ENCODE assay signal across 1 cellular context in the genomic region with DNA sequence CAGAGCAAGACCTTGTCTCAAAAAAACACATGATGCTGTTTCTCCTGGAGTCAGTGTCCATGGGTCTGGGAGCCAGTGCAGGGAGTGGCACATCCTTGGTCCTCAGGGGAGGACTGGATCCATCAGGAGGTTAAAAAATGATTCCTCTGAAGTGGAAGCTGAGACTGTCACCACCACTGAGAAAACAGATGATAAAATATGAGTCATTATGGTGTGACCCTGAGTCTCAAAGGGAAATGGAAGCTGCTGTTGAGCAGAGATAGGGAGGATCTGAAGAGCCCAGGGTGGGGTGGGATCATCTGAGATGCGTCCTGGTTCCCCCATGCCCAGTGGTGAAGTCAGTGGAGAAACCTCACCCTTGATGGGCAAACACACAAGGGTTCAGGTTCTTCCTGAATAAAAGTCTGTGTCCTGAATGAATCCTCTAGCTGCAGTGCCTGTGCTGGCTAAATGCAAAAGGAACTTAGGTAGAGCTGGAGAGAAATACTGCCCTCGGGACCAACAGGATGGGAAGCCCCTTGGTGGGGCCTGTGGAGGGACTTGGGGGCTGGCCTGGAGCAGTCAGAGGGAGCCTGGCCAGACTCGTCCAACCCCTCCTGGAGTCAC.
TF ChIP-seq lines count a peak whose summit lies in the region.

No MANE protein-coding gene starts in this region.

TF ChIP-seq in K562, 482 proteins besides CTCF, POLR2A, EP300 and RAD21 (continued from another document and continues in another):
- TF ChIP-seq, protein P1, sequence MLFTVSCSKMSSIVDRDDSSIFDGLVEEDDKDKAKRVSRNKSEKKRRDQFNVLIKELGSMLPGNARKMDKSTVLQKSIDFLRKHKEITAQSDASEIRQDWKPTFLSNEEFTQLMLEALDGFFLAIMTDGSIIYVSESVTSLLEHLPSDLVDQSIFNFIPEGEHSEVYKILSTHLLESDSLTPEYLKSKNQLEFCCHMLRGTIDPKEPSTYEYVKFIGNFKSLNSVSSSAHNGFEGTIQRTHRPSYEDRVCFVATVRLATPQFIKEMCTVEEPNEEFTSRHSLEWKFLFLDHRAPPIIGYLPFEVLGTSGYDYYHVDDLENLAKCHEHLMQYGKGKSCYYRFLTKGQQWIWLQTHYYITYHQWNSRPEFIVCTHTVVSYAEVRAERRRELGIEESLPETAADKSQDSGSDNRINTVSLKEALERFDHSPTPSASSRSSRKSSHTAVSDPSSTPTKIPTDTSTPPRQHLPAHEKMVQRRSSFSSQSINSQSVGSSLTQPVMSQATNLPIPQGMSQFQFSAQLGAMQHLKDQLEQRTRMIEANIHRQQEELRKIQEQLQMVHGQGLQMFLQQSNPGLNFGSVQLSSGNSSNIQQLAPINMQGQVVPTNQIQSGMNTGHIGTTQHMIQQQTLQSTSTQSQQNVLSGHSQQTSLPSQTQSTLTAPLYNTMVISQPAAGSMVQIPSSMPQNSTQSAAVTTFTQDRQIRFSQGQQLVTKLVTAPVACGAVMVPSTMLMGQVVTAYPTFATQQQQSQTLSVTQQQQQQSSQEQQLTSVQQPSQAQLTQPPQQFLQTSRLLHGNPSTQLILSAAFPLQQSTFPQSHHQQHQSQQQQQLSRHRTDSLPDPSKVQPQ (CRISPR knock-in tag; IDR thresholded peaks at IDR 0.05; ENCODE audit: borderline replicate concordance), result no peak
- no peak for TF ChIP-seq ZNF316 (IDR thresholded peaks at IDR 0.05)
- no peak for TF ChIP-seq MIER1 (IDR thresholded peaks at IDR 0.05; ENCODE audit: low read depth)
- TF ChIP-seq ZNF695 (CRISPR knock-in tag; IDR thresholded peaks at IDR 0.05), result no peak
- TF ChIP-seq ZNF41 (CRISPR knock-in tag; conservative IDR thresholded peaks at IDR 0.05), result no peak
- peak; percentile 65; the same call in 1 of the 2 replicates for TF ChIP-seq SREBF1 (IDR thresholded peaks at IDR 0.05; ENCODE audit: borderline replicate concordance, low read depth, low read length)
- peak; percentile 48 for TF ChIP-seq SMAD1 (IDR thresholded peaks at IDR 0.05; ENCODE audit: low read depth, low read length, partially characterized antibody)
- no peak for TF ChIP-seq CBX5 (IDR thresholded peaks at IDR 0.05; ENCODE audit: borderline replicate concordance, low read depth)
- TF ChIP-seq ZNF23 (CRISPR knock-in tag; IDR thresholded peaks at IDR 0.05), result no peak
- no peak for TF ChIP-seq ZNF408 (CRISPR knock-in tag; IDR thresholded peaks at IDR 0.05; ENCODE audit: low read depth)
- no peak for TF ChIP-seq ZNF174 (CRISPR knock-in tag; IDR thresholded peaks at IDR 0.05)
- TF ChIP-seq TCF7L2 (IDR thresholded peaks at IDR 0.05; ENCODE audit: low read depth, low read length), result 0 out of 2 replicates have a peak, but pooled peaks have one; percentile 13
- peak; percentile 84 for TF ChIP-seq ZNF766 (CRISPR knock-in tag; conservative IDR thresholded peaks at IDR 0.05)
- TF ChIP-seq, protein P2, sequence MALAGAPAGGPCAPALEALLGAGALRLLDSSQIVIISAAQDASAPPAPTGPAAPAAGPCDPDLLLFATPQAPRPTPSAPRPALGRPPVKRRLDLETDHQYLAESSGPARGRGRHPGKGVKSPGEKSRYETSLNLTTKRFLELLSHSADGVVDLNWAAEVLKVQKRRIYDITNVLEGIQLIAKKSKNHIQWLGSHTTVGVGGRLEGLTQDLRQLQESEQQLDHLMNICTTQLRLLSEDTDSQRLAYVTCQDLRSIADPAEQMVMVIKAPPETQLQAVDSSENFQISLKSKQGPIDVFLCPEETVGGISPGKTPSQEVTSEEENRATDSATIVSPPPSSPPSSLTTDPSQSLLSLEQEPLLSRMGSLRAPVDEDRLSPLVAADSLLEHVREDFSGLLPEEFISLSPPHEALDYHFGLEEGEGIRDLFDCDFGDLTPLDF (CRISPR knock-in tag; IDR thresholded peaks at IDR 0.05), result no peak
- TF ChIP-seq, protein P3, sequence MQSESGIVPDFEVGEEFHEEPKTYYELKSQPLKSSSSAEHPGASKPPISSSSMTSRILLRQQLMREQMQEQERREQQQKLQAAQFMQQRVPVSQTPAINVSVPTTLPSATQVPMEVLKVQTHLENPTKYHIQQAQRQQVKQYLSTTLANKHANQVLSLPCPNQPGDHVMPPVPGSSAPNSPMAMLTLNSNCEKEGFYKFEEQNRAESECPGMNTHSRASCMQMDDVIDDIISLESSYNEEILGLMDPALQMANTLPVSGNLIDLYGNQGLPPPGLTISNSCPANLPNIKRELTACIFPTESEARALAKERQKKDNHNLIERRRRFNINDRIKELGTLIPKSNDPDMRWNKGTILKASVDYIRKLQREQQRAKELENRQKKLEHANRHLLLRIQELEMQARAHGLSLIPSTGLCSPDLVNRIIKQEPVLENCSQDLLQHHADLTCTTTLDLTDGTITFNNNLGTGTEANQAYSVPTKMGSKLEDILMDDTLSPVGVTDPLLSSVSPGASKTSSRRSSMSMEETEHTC (IDR thresholded peaks at IDR 0.05), result peak; percentile 97
- TF ChIP-seq BCL6 (CRISPR knock-in tag; IDR thresholded peaks at IDR 0.05), result no peak
- TF ChIP-seq, protein P4, sequence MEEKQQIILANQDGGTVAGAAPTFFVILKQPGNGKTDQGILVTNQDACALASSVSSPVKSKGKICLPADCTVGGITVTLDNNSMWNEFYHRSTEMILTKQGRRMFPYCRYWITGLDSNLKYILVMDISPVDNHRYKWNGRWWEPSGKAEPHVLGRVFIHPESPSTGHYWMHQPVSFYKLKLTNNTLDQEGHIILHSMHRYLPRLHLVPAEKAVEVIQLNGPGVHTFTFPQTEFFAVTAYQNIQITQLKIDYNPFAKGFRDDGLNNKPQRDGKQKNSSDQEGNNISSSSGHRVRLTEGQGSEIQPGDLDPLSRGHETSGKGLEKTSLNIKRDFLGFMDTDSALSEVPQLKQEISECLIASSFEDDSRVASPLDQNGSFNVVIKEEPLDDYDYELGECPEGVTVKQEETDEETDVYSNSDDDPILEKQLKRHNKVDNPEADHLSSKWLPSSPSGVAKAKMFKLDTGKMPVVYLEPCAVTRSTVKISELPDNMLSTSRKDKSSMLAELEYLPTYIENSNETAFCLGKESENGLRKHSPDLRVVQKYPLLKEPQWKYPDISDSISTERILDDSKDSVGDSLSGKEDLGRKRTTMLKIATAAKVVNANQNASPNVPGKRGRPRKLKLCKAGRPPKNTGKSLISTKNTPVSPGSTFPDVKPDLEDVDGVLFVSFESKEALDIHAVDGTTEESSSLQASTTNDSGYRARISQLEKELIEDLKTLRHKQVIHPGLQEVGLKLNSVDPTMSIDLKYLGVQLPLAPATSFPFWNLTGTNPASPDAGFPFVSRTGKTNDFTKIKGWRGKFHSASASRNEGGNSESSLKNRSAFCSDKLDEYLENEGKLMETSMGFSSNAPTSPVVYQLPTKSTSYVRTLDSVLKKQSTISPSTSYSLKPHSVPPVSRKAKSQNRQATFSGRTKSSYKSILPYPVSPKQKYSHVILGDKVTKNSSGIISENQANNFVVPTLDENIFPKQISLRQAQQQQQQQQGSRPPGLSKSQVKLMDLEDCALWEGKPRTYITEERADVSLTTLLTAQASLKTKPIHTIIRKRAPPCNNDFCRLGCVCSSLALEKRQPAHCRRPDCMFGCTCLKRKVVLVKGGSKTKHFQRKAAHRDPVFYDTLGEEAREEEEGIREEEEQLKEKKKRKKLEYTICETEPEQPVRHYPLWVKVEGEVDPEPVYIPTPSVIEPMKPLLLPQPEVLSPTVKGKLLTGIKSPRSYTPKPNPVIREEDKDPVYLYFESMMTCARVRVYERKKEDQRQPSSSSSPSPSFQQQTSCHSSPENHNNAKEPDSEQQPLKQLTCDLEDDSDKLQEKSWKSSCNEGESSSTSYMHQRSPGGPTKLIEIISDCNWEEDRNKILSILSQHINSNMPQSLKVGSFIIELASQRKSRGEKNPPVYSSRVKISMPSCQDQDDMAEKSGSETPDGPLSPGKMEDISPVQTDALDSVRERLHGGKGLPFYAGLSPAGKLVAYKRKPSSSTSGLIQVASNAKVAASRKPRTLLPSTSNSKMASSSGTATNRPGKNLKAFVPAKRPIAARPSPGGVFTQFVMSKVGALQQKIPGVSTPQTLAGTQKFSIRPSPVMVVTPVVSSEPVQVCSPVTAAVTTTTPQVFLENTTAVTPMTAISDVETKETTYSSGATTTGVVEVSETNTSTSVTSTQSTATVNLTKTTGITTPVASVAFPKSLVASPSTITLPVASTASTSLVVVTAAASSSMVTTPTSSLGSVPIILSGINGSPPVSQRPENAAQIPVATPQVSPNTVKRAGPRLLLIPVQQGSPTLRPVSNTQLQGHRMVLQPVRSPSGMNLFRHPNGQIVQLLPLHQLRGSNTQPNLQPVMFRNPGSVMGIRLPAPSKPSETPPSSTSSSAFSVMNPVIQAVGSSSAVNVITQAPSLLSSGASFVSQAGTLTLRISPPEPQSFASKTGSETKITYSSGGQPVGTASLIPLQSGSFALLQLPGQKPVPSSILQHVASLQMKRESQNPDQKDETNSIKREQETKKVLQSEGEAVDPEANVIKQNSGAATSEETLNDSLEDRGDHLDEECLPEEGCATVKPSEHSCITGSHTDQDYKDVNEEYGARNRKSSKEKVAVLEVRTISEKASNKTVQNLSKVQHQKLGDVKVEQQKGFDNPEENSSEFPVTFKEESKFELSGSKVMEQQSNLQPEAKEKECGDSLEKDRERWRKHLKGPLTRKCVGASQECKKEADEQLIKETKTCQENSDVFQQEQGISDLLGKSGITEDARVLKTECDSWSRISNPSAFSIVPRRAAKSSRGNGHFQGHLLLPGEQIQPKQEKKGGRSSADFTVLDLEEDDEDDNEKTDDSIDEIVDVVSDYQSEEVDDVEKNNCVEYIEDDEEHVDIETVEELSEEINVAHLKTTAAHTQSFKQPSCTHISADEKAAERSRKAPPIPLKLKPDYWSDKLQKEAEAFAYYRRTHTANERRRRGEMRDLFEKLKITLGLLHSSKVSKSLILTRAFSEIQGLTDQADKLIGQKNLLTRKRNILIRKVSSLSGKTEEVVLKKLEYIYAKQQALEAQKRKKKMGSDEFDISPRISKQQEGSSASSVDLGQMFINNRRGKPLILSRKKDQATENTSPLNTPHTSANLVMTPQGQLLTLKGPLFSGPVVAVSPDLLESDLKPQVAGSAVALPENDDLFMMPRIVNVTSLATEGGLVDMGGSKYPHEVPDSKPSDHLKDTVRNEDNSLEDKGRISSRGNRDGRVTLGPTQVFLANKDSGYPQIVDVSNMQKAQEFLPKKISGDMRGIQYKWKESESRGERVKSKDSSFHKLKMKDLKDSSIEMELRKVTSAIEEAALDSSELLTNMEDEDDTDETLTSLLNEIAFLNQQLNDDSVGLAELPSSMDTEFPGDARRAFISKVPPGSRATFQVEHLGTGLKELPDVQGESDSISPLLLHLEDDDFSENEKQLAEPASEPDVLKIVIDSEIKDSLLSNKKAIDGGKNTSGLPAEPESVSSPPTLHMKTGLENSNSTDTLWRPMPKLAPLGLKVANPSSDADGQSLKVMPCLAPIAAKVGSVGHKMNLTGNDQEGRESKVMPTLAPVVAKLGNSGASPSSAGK (IDR thresholded peaks at IDR 0.05), result no peak
- no peak for TF ChIP-seq BMI1 (IDR thresholded peaks at IDR 0.05; ENCODE audit: low read length)
- TF ChIP-seq TSC22D4 (tag; IDR thresholded peaks at IDR 0.05), result no peak
- 0 out of 2 replicates have a peak, but pooled peaks have one; percentile 52 for TF ChIP-seq NFRKB (IDR thresholded peaks at IDR 0.05; ENCODE audit: low read depth)
- no peak for TF ChIP-seq PTBP1 (IDR thresholded peaks at IDR 0.05; ENCODE audit: low read depth, low read length)
- TF ChIP-seq CHD2 (IDR thresholded peaks at IDR 0.05; ENCODE audit: low read depth, low read length), result no peak
- no peak; the same call in 1 of the 2 replicates for TF ChIP-seq GATAD2A (IDR thresholded peaks at IDR 0.05)
- no peak for TF ChIP-seq FOXJ2 (tag; IDR thresholded peaks at IDR 0.05)
- peak; percentile 98 for TF ChIP-seq TCF3 (CRISPR knock-in tag; IDR thresholded peaks at IDR 0.05)
- TF ChIP-seq, protein P5, sequence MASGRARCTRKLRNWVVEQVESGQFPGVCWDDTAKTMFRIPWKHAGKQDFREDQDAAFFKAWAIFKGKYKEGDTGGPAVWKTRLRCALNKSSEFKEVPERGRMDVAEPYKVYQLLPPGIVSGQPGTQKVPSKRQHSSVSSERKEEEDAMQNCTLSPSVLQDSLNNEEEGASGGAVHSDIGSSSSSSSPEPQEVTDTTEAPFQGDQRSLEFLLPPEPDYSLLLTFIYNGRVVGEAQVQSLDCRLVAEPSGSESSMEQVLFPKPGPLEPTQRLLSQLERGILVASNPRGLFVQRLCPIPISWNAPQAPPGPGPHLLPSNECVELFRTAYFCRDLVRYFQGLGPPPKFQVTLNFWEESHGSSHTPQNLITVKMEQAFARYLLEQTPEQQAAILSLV (tag; IDR thresholded peaks at IDR 0.05), result no peak
- TF ChIP-seq, protein P6, sequence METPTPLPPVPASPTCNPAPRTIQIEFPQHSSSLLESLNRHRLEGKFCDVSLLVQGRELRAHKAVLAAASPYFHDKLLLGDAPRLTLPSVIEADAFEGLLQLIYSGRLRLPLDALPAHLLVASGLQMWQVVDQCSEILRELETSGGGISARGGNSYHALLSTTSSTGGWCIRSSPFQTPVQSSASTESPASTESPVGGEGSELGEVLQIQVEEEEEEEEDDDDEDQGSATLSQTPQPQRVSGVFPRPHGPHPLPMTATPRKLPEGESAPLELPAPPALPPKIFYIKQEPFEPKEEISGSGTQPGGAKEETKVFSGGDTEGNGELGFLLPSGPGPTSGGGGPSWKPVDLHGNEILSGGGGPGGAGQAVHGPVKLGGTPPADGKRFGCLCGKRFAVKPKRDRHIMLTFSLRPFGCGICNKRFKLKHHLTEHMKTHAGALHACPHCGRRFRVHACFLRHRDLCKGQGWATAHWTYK (CRISPR knock-in tag; IDR thresholded peaks at IDR 0.05), result no peak
- no peak for TF ChIP-seq ZNF324 (CRISPR knock-in tag; IDR thresholded peaks at IDR 0.05)
- TF ChIP-seq SMARCA4 (IDR thresholded peaks at IDR 0.05), result peak; percentile 100
- TF ChIP-seq, protein P7, sequence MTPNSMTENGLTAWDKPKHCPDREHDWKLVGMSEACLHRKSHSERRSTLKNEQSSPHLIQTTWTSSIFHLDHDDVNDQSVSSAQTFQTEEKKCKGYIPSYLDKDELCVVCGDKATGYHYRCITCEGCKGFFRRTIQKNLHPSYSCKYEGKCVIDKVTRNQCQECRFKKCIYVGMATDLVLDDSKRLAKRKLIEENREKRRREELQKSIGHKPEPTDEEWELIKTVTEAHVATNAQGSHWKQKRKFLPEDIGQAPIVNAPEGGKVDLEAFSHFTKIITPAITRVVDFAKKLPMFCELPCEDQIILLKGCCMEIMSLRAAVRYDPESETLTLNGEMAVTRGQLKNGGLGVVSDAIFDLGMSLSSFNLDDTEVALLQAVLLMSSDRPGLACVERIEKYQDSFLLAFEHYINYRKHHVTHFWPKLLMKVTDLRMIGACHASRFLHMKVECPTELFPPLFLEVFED (CRISPR knock-in tag; conservative IDR thresholded peaks at IDR 0.05), result no peak
- peak; percentile 97 for TF ChIP-seq CBFA2T3 (IDR thresholded peaks at IDR 0.05)
- TF ChIP-seq, protein P8, sequence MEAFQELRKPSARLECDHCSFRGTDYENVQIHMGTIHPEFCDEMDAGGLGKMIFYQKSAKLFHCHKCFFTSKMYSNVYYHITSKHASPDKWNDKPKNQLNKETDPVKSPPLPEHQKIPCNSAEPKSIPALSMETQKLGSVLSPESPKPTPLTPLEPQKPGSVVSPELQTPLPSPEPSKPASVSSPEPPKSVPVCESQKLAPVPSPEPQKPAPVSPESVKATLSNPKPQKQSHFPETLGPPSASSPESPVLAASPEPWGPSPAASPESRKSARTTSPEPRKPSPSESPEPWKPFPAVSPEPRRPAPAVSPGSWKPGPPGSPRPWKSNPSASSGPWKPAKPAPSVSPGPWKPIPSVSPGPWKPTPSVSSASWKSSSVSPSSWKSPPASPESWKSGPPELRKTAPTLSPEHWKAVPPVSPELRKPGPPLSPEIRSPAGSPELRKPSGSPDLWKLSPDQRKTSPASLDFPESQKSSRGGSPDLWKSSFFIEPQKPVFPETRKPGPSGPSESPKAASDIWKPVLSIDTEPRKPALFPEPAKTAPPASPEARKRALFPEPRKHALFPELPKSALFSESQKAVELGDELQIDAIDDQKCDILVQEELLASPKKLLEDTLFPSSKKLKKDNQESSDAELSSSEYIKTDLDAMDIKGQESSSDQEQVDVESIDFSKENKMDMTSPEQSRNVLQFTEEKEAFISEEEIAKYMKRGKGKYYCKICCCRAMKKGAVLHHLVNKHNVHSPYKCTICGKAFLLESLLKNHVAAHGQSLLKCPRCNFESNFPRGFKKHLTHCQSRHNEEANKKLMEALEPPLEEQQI (IDR thresholded peaks at IDR 0.05), result no peak
